ENCODE assay signal across 13 cellular contexts in genomic region chr5:38672059-38672791, GRCh38.
A peak's percentile ranks its signal among the peaks of the same experiment; 100 is the strongest.
DNase-seq lines count a peak whose midpoint lies in the region; ATAC-seq and TF ChIP-seq lines count a peak whose summit lies in the region.
"Had no signal": no experiment of that assay in that cellular context is flagged by ENCODE, and none has a peak within 500 bp of the region (broad histone marks: within the 10 kb centered on the region; RNA-seq: fewer than 3 reads in every experiment).

No MANE protein-coding gene starts in this region.

- no peaks in the 10 kb centered on the region for H3K27me3 Mint-ChIP-seq in Caco-2 (ENCODE audit: insufficient read depth, unreplicated experiment)
- H3K27me3 Mint-ChIP-seq in activated CD8-positive, alpha-beta memory T cell treated with anti-CD3 and anti-CD28 coated beads, Interleukin-2, amount 10 ng/mL, durations not matched to agents 7 days and 5 days, result no peaks in the 10 kb centered on the region

- no peak overlapping the region for H3K4me3 Mint-ChIP-seq in Caco-2 (ENCODE audit: unreplicated experiment)
- no peak overlapping the region for H3K4me3 Mint-ChIP-seq in activated CD8-positive, alpha-beta memory T cell treated with anti-CD3 and anti-CD28 coated beads, Interleukin-2, amount 10 ng/mL, durations not matched to agents 7 days and 5 days
- H3K4me3 Mint-ChIP-seq: naive B cell had no signal

- peak overlapping the region; percentile 76 for H3K27ac Mint-ChIP-seq in Caco-2 (ENCODE audit: unreplicated experiment)
- no peak overlapping the region for H3K27ac Mint-ChIP-seq in activated CD8-positive, alpha-beta memory T cell treated with anti-CD3 and anti-CD28 coated beads, Interleukin-2, amount 10 ng/mL, durations not matched to agents 7 days and 5 days
- H3K27ac Mint-ChIP-seq: naive B cell had no signal

- no peaks in the 10 kb centered on the region for H3K36me3 Mint-ChIP-seq in Caco-2 (ENCODE audit: insufficient read depth, unreplicated experiment)
- H3K36me3 Mint-ChIP-seq in activated CD8-positive, alpha-beta memory T cell treated with anti-CD3 and anti-CD28 coated beads, Interleukin-2, amount 10 ng/mL, durations not matched to agents 7 days and 5 days, result no peaks in the 10 kb centered on the region
- H3K36me3 Mint-ChIP-seq: naive B cell had no signal

- in situ Hi-C loops in astrocyte of the spinal cord (cut with HindIII; ENCODE audit: low sequenced_read_pairs) (no loop called here), KBM-7 (cut with MboI; ENCODE audit: low pct_unique_long_range_greater_than_20kb, low sequenced_read_pairs) (no loop called here)

- peaks cover 19% of the 10 kb centered on the region for H3K9me3 Mint-ChIP-seq in Caco-2 (ENCODE audit: unreplicated experiment)
- no peaks in the 10 kb centered on the region for H3K9me3 Mint-ChIP-seq in activated CD8-positive, alpha-beta memory T cell treated with anti-CD3 and anti-CD28 coated beads, Interleukin-2, amount 10 ng/mL, durations not matched to agents 7 days and 5 days (ENCODE audit: low read depth)

- peaks cover 36% of the 10 kb centered on the region for H3K4me1 Mint-ChIP-seq in Caco-2 (ENCODE audit: low read depth, unreplicated experiment)
- no peaks in the 10 kb centered on the region for H3K4me1 Mint-ChIP-seq in activated CD8-positive, alpha-beta memory T cell treated with anti-CD3 and anti-CD28 coated beads, Interleukin-2, amount 10 ng/mL, durations not matched to agents 7 days and 5 days
- H3K4me1 Mint-ChIP-seq: naive B cell had no signal

- CTCF ChIA-PET in Caco-2 (lab: Charles Lee), result interaction anchor here (1.1 to 1.3 kb wide), 5 partner anchors 10 to 252 kb away, joined by 3 to 9 read pairs (median 5); no protein-coding TSS in a partner anchor
- CTCF ChIA-PET in activated CD8-positive, alpha-beta memory T cell treated with anti-CD3 and anti-CD28 coated beads, Interleukin-2, amount 10 ng/mL, durations not matched to agents 7 days and 5 days (lab: Charles Lee), result no interaction called here

- H3K9me3 ChIP-seq in Caco-2, result 0 out of 2 replicates have a peak, but pooled peaks cover 2% of the 10 kb centered on the region
- H3K9me3 ChIP-seq: upper lobe of right lung had no signal

- BruUV-seq in Caco-2 (replicated peaks; lab: Mats Ljungman, UMichigan), result no TSS peak

- no peaks in the 10 kb centered on the region for H3K27me3 ChIP-seq in Caco-2 (replicated peaks; ENCODE audit: control insufficient read depth, insufficient read depth, low read length)
- H3K27me3 ChIP-seq: upper lobe of right lung had no signal

- TF ChIP-seq CTCF in Caco-2 (IDR thresholded peaks at IDR 0.05; ENCODE audit: insufficient read depth in 1 of 2, low read depth in 1 of 2, low read length in 1 of 2, severe bottlenecking in 1 of 2, unreplicated experiment in 1 of 2) (no peak), astrocyte of the spinal cord (IDR thresholded peaks at IDR 0.05; ENCODE audit: low read depth, low read length) (no peak)

- no peaks in the 10 kb centered on the region for H3K36me3 ChIP-seq in Caco-2 (ENCODE audit: control insufficient read depth, insufficient read depth, low read length)
- H3K36me3 ChIP-seq: upper lobe of right lung had no signal

- DNase-seq in Caco-2, result peak; percentile 73 to 74
- DNase-seq in HuH-7 (ENCODE audit: low spot score), result peak; percentile 58
- DNase-seq in astrocyte of the spinal cord (ENCODE audit: low read depth, low spot score), result peak; percentile 85
- peak; percentile 13 for DNase-seq in mucosa of gallbladder (ENCODE audit: low spot score)
- no peak for DNase-seq in NCI-H2107 (lab: John Stamatoyannopoulos, UW)
- no peak for DNase-seq in activated CD8-positive, alpha-beta memory T cell treated with anti-CD3 and anti-CD28 coated beads, Interleukin-2, amount 10 ng/mL, durations not matched to agents 7 days and 5 days
- no peak for DNase-seq in KBM-7
- DNase-seq: COR-L47, naive B cell, NCI-H1417, upper lobe of right lung had no signal

- POLR2A ChIA-PET in Caco-2 (lab: Charles Lee), result interaction anchor here (0.6 to 1.2 kb wide), 2 partner anchors 10 to 21 kb away, joined by 3 to 4 read pairs; no protein-coding TSS in a partner anchor

- no peak for ATAC-seq in activated CD8-positive, alpha-beta memory T cell treated with anti-CD3 and anti-CD28 coated beads, Interleukin-2, amount 10 ng/mL, durations not matched to agents 7 days and 5 days
- no peak for ATAC-seq in GM18517 (IDR thresholded peaks at IDR 0.05; ENCODE audit: unreplicated experiment)
- ATAC-seq: upper lobe of right lung had no signal

- intact Hi-C loops in Caco-2 (cut with micrococcal nuclease; ENCODE audit: unreplicated experiment), result loop anchor here (1.0 to 5.0 kb wide), 7 partner anchors 11 to 174 kb away; no protein-coding TSS in a partner anchor

- H3K4me3 ChIP-seq in Caco-2 (ENCODE audit: low read depth, low read length) (no peak overlapping the region), astrocyte of the spinal cord (ENCODE audit: low read depth, low read length) (no peak overlapping the region)
- H3K4me3 ChIP-seq: skin epidermis, upper lobe of right lung had no signal

- H3K4me1 ChIP-seq in Caco-2, result peaks cover 60% of the 10 kb centered on the region
- H3K4me1 ChIP-seq: upper lobe of right lung had no signal

Comparison
In these comparisons a context has a peak if more than half of its experiments do, and no peak if none do; other contexts are left out.
1. DNase-seq: peak in Caco-2 (2 of 2), HuH-7 (single experiment), astrocyte of the spinal cord (single experiment) and mucosa of gallbladder (single experiment); none in NCI-H2107 (single experiment), activated CD8-positive, alpha-beta memory T cell treated with anti-CD3 and anti-CD28 coated beads, Interleukin-2, amount 10 ng/mL, durations not matched to agents 7 days and 5 days (single experiment) and KBM-7 (single experiment).